18 cellular contexts compared by ENCODE assay signal in genomic region chr14:51097287-51097686, GRCh38. TPM values are rescaled to one million over a fixed set of nuclear protein-coding genes. Genes with fewer than 3 reads are reported as not detected.
DNase-seq lines count a peak whose midpoint lies in the region; ATAC-seq and TF ChIP-seq lines count a peak whose summit lies in the region.
"Had no signal": no experiment of that assay in that cellular context is flagged by ENCODE, and none has a peak within 500 bp of the region (broad histone marks: within the 10 kb centered on the region; RNA-seq: fewer than 3 reads in every experiment).

No MANE protein-coding gene starts in this region.

- no peak overlapping the region for H2AFZ ChIP-seq in PC-3 (ENCODE audit: low read length)
- H2AFZ ChIP-seq: GM23338 had no signal

- H3F3A ChIP-seq in PC-3 (ENCODE audit: low read length, unreplicated experiment) = no peaks in the 10 kb centered on the region

- no peak overlapping the region for H3K27ac ChIP-seq in PC-3 (ENCODE audit: low read length)
- H3K27ac ChIP-seq: BLaER1 treated with 17β-estradiol and CSF1 and Interleukin-3, amounts not matched to agents 10 nM and 100 nM; HL-60 had no signal

- no TSS peak for BruUV-seq in PC-3 (replicated peaks; lab: Mats Ljungman, UMichigan)

- no peak for TF ChIP-seq CTCF in PC-3 (conservative IDR thresholded peaks at IDR 0.05; ENCODE audit: low read depth, low read length)
- TF ChIP-seq CTCF in activated CD8-positive, alpha-beta T cell treated with anti-CD3 and anti-CD28 coated beads for 36 hours (IDR thresholded peaks at IDR 0.05) = no peak

- peak; percentile 45 for DNase-seq in NCI-H1436 (lab: John Stamatoyannopoulos, UW)
- DNase-seq in NCI-H1436 treated with DMSO at 0.1 percent for 48 hours (lab: John Stamatoyannopoulos, UW) = no peak
- DNase-seq in NCI-H146 treated with DMSO at 0.1 percent for 48 hours (lab: John Stamatoyannopoulos, UW; ENCODE audit: unreplicated experiment) = peak; percentile 11
- peak; percentile 39 for DNase-seq in PC-3
- peak; percentile 2 for DNase-seq in inferior parietal cortex (ENCODE audit: extremely low spot score)
- no peak for DNase-seq in activated CD8-positive, alpha-beta T cell treated with anti-CD3 and anti-CD28 coated beads for 36 hours
- no peak for DNase-seq in stimulated activated CD4-positive, alpha-beta T cell treated with anti-CD3 and anti-CD28 coated beads, Interleukin-12 subunit alpha, Interleukin-12 subunit beta, amount 100 ng/mL, for 4 hours
- DNase-seq: 8988T; ACHN; CD4-positive, CD25-positive, alpha-beta regulatory T cell; DMS 273 treated with DMSO at 0.1 percent for 48 hours; DMS79 treated with DMSO at 0.1 percent for 48 hours; EL; H7 had no signal

- H4K20me1 ChIP-seq in PC-3 (ENCODE audit: low read length) = no peaks in the 10 kb centered on the region

- no peaks in the 10 kb centered on the region for H3K79me2 ChIP-seq in PC-3 (ENCODE audit: low read length)

- H3K36me3 ChIP-seq in PC-3 (ENCODE audit: low read depth, low read length) = no peaks in the 10 kb centered on the region
- H3K36me3 ChIP-seq: BLaER1 treated with 17β-estradiol and CSF1 and Interleukin-3, amounts not matched to agents 10 nM and 100 nM had no signal

- H3K4me3 ChIP-seq in PC-3 (ENCODE audit: low read length) = no peak overlapping the region
- H3K4me3 ChIP-seq: BLaER1 treated with 17β-estradiol and CSF1 and Interleukin-3, amounts not matched to agents 10 nM and 100 nM; GM23338 had no signal

- no peak overlapping the region for H3K4me3 Mint-ChIP-seq in activated CD8-positive, alpha-beta T cell treated with anti-CD3 and anti-CD28 coated beads for 36 hours
- H3K4me3 Mint-ChIP-seq: GM23338 had no signal

- intact Hi-C loops in PC-3 (cut with micrococcal nuclease) = loop anchor here (5.0 kb wide), 2 partner anchors 40 to 60 kb away; no protein-coding TSS in a partner anchor
- intact Hi-C loops in activated CD8-positive, alpha-beta T cell treated with anti-CD3 and anti-CD28 coated beads for 36 hours (cut with micrococcal nuclease) = loop anchor here (10.0 kb wide), 1 partner anchor 138 kb away; no protein-coding TSS in a partner anchor

- CTCF ChIA-PET in PC-3 (lab: Charles Lee) = no interaction called here
- CTCF ChIA-PET in activated CD8-positive, alpha-beta T cell treated with anti-CD3 and anti-CD28 coated beads for 36 hours (lab: Charles Lee) = interaction anchor here (3.5 kb wide), 1 partner anchor 12 kb away, joined by 16 read pairs; no protein-coding TSS in a partner anchor

- H3K9me3 ChIP-seq in PC-3 (ENCODE audit: low read length) = no peaks in the 10 kb centered on the region
- H3K9me3 ChIP-seq: BLaER1 treated with 17β-estradiol and CSF1 and Interleukin-3, amounts not matched to agents 10 nM and 100 nM had no signal

- peaks cover 9% of the 10 kb centered on the region; the same call in 1 of the 2 replicates for H3K27me3 ChIP-seq in PC-3 (ENCODE audit: low read length)

- peaks cover 17% of the 10 kb centered on the region for H3K4me1 Mint-ChIP-seq in activated CD8-positive, alpha-beta T cell treated with anti-CD3 and anti-CD28 coated beads for 36 hours (ENCODE audit: low read depth)

- no peaks in the 10 kb centered on the region for H3K9me2 ChIP-seq in PC-3 (replicated peaks; ENCODE audit: low read length)

- no peaks in the 10 kb centered on the region for H3K9me3 Mint-ChIP-seq in activated CD8-positive, alpha-beta T cell treated with anti-CD3 and anti-CD28 coated beads for 36 hours
- H3K9me3 Mint-ChIP-seq: GM23338 had no signal

- ATAC-seq in PC-3 (no peak), HG02938 (IDR thresholded peaks at IDR 0.05; ENCODE audit: unreplicated experiment) (no peak)
- no peak for ATAC-seq in activated CD8-positive, alpha-beta T cell treated with anti-CD3 and anti-CD28 coated beads for 36 hours
- ATAC-seq: GM23338 had no signal

- no peaks in the 10 kb centered on the region for H3K36me3 Mint-ChIP-seq in activated CD8-positive, alpha-beta T cell treated with anti-CD3 and anti-CD28 coated beads for 36 hours (ENCODE audit: low read depth)
- H3K36me3 Mint-ChIP-seq: CD4-positive, CD25-positive, alpha-beta regulatory T cell had no signal

- H3K27me3 Mint-ChIP-seq in activated CD8-positive, alpha-beta T cell treated with anti-CD3 and anti-CD28 coated beads for 36 hours = peaks cover 16% of the 10 kb centered on the region

- no peak overlapping the region for H3K9ac ChIP-seq in PC-3 (ENCODE audit: low read length)
- H3K9ac ChIP-seq: BLaER1 treated with 17β-estradiol and CSF1 and Interleukin-3, amounts not matched to agents 10 nM and 100 nM had no signal

- H3K4me2 ChIP-seq in PC-3 (ENCODE audit: low read length) = no peak overlapping the region

- no peak overlapping the region for H3K27ac Mint-ChIP-seq in activated CD8-positive, alpha-beta T cell treated with anti-CD3 and anti-CD28 coated beads for 36 hours
- H3K27ac Mint-ChIP-seq: CD4-positive, CD25-positive, alpha-beta regulatory T cell; GM23338 had no signal

- POLR2A ChIA-PET in PC-3 (lab: Charles Lee; ENCODE audit: unreplicated experiment) = interaction anchor here (0.7 kb wide), 1 partner anchor 16 kb away, joined by 3 read pairs; no protein-coding TSS in a partner anchor
- POLR2A ChIA-PET in activated CD8-positive, alpha-beta T cell treated with anti-CD3 and anti-CD28 coated beads for 36 hours (lab: Charles Lee) = no interaction called here

- peaks cover 12% of the 10 kb centered on the region; the same call in 1 of the 2 replicates for H3K4me1 ChIP-seq in PC-3 (ENCODE audit: insufficient read depth, low read length)

RNA-seq across cellular contexts. Expression of gene TRIM9, which starts 2.4 kb away (rescaled TPM):
- total RNA-seq in PC-3 (2014; rRNA removed) = 2.5 and 2.6 TPM in 2 replicates
- 1 to 10 TPM; 6.5 to 7.2 TPM for total RNA-seq in activated CD8-positive, alpha-beta T cell treated with anti-CD3 and anti-CD28 coated beads for 36 hours

Comparison
In these comparisons a context has a peak if more than half of its experiments do, and no peak if none do; other contexts are left out.
1. DNase-seq: peak in NCI-H1436 (single experiment), NCI-H146 treated with DMSO at 0.1 percent for 48 hours (single experiment), PC-3 (single experiment) and inferior parietal cortex (single experiment); none in NCI-H1436 treated with DMSO at 0.1 percent for 48 hours (single experiment), activated CD8-positive, alpha-beta T cell treated with anti-CD3 and anti-CD28 coated beads for 36 hours (single experiment) and stimulated activated CD4-positive, alpha-beta T cell treated with anti-CD3 and anti-CD28 coated beads, Interleukin-12 subunit alpha, Interleukin-12 subunit beta, amount 100 ng/mL, for 4 hours (single experiment).